ENCODE assay signal across 8 cellular contexts in genomic region chr11:46238078-46238966, GRCh38.
DNase-seq lines count a peak whose midpoint lies in the region; ATAC-seq and TF ChIP-seq lines count a peak whose summit lies in the region.

No MANE protein-coding gene starts in this region.

- in situ Hi-C loops in GM13977 (cut with MboI; ENCODE audit: low pct_unique_long_range_greater_than_20kb, low sequenced_read_pairs, unreplicated experiment) = no loop called here

- H3K36me3 ChIP-seq in muscle layer of duodenum (ENCODE audit: control insufficient read depth in 1 of 2, insufficient read depth in 2 of 2, low read length in 2 of 2) = no peaks in the 10 kb centered on the region

- peak; percentile 56 for TF ChIP-seq POLR2A in erythroblast (IDR thresholded peaks at IDR 0.05; ENCODE audit: low read length)

- DNase-seq in GM13977 (ENCODE audit: low spot score) = peak; percentile 77
- DNase-seq in NCI-H774 (lab: John Stamatoyannopoulos, UW) = peak; percentile 36
- peak; percentile 36 for DNase-seq in activated T-cell treated with anti-CD3 and anti-CD28 coated beads for 1 hour (ENCODE audit: low read depth)
- DNase-seq in erythroblast (lab: John Stamatoyannopoulos, UW) = peak; percentile 87 to 90
- peak; percentile 79 for DNase-seq in stimulated activated naive CD8-positive, alpha-beta T cell treated with anti-CD3 and anti-CD28 coated beads, Interleukin-15, Interleukin-2, amounts not matched to agents 100 U/mL and 50 U/mL, for 24 hours
- no peak for DNase-seq in NCI-H1694 treated with DMSO at 0.1 percent for 48 hours (lab: John Stamatoyannopoulos, UW)

- peak overlapping the region; percentile 57 to 58 for H3K4me3 ChIP-seq in muscle layer of duodenum (ENCODE audit: low read depth in 1 of 2, low read length in 2 of 2)

- H3K4me1 ChIP-seq in muscle layer of duodenum (ENCODE audit: control insufficient read depth in 1 of 2, insufficient read depth in 2 of 2, low read length in 2 of 2) = peaks cover 5 to 24% of the 10 kb centered on the region in 2 donors

- no peaks in the 10 kb centered on the region for H3K27me3 ChIP-seq in muscle layer of duodenum (ENCODE audit: low read depth, low read length)

- H3K27ac ChIP-seq in muscle layer of duodenum (ENCODE audit: low read length) = peak overlapping the region; percentile 33

- H3K9me3 ChIP-seq in muscle layer of duodenum (ENCODE audit: control insufficient read depth in 1 of 2, low read length in 2 of 2) = no peaks in the 10 kb centered on the region

- TF ChIP-seq CTCF in GM13977 (IDR thresholded peaks at IDR 0.05; ENCODE audit: extremely low read depth, insufficient read depth, missing control alignments) = no peak

- peak; percentile 44 for ATAC-seq in stimulated activated naive CD8-positive, alpha-beta T cell treated with anti-CD3 and anti-CD28 coated beads, Interleukin-15, Interleukin-2, amounts not matched to agents 100 U/mL and 50 U/mL, for 24 hours
- no peak for ATAC-seq in HG03439 (IDR thresholded peaks at IDR 0.05; ENCODE audit: unreplicated experiment)
